In genomic region chr2:234308814-234309195, GRCh38 we compare ENCODE assay signal across 8 cellular contexts.
DNase-seq lines count a peak whose midpoint lies in the region; ATAC-seq lines count a peak whose summit lies in the region.

No MANE protein-coding gene starts in this region.

- no peaks in the 10 kb centered on the region for H3K36me3 ChIP-seq in thymus (ENCODE audit: control insufficient read depth, insufficient read depth)

- peak overlapping the region; percentile 46 for H3K27ac ChIP-seq in thymus (ENCODE audit: low read depth)

- peaks cover 25% of the 10 kb centered on the region for H3K27me3 Mint-ChIP-seq in memory B cell

- H3K36me3 Mint-ChIP-seq in memory B cell, result no peaks in the 10 kb centered on the region

- no peaks in the 10 kb centered on the region for H3K9me3 ChIP-seq in thymus (ENCODE audit: control insufficient read depth)

- peak; percentile 48 for DNase-seq in EH (ENCODE audit: low read depth)
- DNase-seq in NAMALWA (ENCODE audit: low spot score), result peak; percentile 61
- peak; percentile 86 for DNase-seq in activated effector memory CD4-positive, alpha-beta T cell treated with anti-CD3 and anti-CD28 coated beads, Interleukin-2, amount 50 U/mL, for 16 hours
- DNase-seq in memory B cell (ENCODE audit: low spot score in 2 of 2), result peak in 1 of 2 donors; percentile 71
- DNase-seq in amniotic stem cell (lab: John Stamatoyannopoulos, UW), result no peak
- no peak for DNase-seq in Kasumi-1 (lab: John Stamatoyannopoulos, UW)

- peaks cover 18% of the 10 kb centered on the region for H3K4me1 Mint-ChIP-seq in memory B cell

- 30% methylated on average over 6 of the region's 6 CpGs for WGBS in thymus

- peak overlapping the region; percentile 82 for H3K27ac Mint-ChIP-seq in memory B cell

- peak overlapping the region; percentile 31 for H3K4me3 Mint-ChIP-seq in memory B cell

- ATAC-seq in GM21723 (IDR thresholded peaks at IDR 0.05; ENCODE audit: unreplicated experiment), result peak; percentile 88
- peak; percentile 93 for ATAC-seq in memory B cell (ENCODE audit: low read depth)

- H3K4me1 ChIP-seq in thymus (ENCODE audit: control insufficient read depth, insufficient read depth, low read length), result peaks cover 10% of the 10 kb centered on the region

- H3K27me3 ChIP-seq in thymus (ENCODE audit: control insufficient read depth, insufficient read depth), result no peaks in the 10 kb centered on the region

- no peak overlapping the region for H3K4me3 ChIP-seq in thymus (ENCODE audit: low read length)

- H3K9me3 Mint-ChIP-seq in memory B cell, result no peaks in the 10 kb centered on the region

Comparison
In these comparisons a context has a peak if more than half of its experiments do, and no peak if none do; other contexts are left out.
1. DNase-seq: peak in EH (single experiment), NAMALWA (single experiment) and activated effector memory CD4-positive, alpha-beta T cell treated with anti-CD3 and anti-CD28 coated beads, Interleukin-2, amount 50 U/mL, for 16 hours (single experiment); none in amniotic stem cell (single experiment) and Kasumi-1 (0 of 2).